Comparison of ENCODE assay signal across 11 cellular contexts in the genomic region with DNA sequence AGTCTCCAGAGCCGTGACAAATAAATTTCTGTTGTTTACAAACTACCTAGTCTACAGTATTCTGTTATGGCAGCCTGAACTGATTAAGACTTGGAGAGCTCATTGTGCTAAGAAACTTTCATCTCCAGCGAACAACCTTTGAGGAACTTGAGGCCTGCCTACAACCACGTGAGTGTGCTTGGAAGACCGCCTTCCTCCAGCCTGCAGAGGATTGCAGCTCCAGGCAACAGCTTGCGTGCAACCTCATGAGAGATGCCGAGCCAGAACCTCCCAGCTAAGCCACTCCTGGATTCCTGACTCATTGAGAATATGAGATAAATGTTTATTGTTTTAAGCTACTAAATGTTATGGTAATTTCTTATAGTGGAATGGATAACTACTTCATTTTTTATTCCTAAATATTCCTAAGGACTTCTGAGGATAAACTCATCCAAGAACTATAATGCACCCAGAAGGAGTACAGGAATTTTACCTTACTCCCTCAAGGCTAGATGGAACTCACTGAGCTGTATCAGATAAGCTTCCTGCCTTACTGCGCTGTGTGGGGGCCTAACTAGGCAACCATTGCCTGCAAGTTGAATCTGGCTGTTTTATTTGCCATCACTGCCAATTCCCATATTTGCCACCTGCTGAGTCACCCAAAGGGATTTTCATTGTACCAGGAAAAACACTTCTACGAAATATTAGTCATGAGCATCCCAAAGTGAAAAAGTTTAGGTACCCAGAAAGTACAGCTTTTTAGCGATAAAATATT. TPM values are rescaled to one million over a fixed set of nuclear protein-coding genes. Genes with fewer than 3 reads are reported as not detected.
DNase-seq lines count a peak whose midpoint lies in the region; ATAC-seq, FAIRE-seq and TF ChIP-seq lines count a peak whose summit lies in the region.
"Had no signal": no experiment of that assay in that cellular context is flagged by ENCODE, and none has a peak within 500 bp of the region (broad histone marks: within the 10 kb centered on the region; RNA-seq: fewer than 3 reads in every experiment).

No MANE protein-coding gene starts in this region.

- FAIRE-seq in astrocyte (lab: Jason Lieb, UNC), result no peak

- no peak overlapping the region for H3K4me3 Mint-ChIP-seq in astrocyte (ENCODE audit: unreplicated experiment)
- H3K4me3 Mint-ChIP-seq: dendritic cell treated with granulocyte-macrophage colony-stimulating factor and Interleukin-4, amounts not matched to agents 40 ng/mL and 50 ng/mL, for 4 days had no signal

- no peak for TF ChIP-seq CTCF in astrocyte (IDR thresholded peaks at IDR 0.05; ENCODE audit: insufficient read depth, low read depth, low read length)

- H3K27me3 ChIP-seq in astrocyte (ENCODE audit: insufficient read depth, low read length), result no peaks in the 10 kb centered on the region
- H3K27me3 ChIP-seq in right cardiac atrium (ENCODE audit: control insufficient read depth, insufficient read depth), result no peaks in the 10 kb centered on the region
- H3K27me3 ChIP-seq: ovary had no signal

- peak overlapping the region; percentile 31 for H3K27ac Mint-ChIP-seq in astrocyte (ENCODE audit: unreplicated experiment)
- H3K27ac Mint-ChIP-seq: dendritic cell treated with granulocyte-macrophage colony-stimulating factor and Interleukin-4, amounts not matched to agents 40 ng/mL and 50 ng/mL, for 4 days had no signal

- no peaks in the 10 kb centered on the region for H3K36me3 Mint-ChIP-seq in astrocyte (ENCODE audit: low read depth, unreplicated experiment)

- H3K9me3 ChIP-seq in astrocyte (ENCODE audit: insufficient read depth, low read depth, low read length) (no peaks in the 10 kb centered on the region), right cardiac atrium (ENCODE audit: control insufficient read depth, low read length) (no peaks in the 10 kb centered on the region)
- H3K9me3 ChIP-seq: ovary had no signal

- H3K9ac ChIP-seq in astrocyte (ENCODE audit: low read length), result no peak overlapping the region

- H3K4me1 ChIP-seq in astrocyte (ENCODE audit: insufficient read depth, low read length) (peaks cover 7% of the 10 kb centered on the region), right cardiac atrium (ENCODE audit: control insufficient read depth, insufficient read depth, low read length) (no peaks in the 10 kb centered on the region)

- WGBS in right cardiac atrium, result 68% methylated on average over 9 of the region's 9 CpGs

- ATAC-seq in right cardiac atrium (peak; percentile 80 to 87), HG03439 (IDR thresholded peaks at IDR 0.05; ENCODE audit: unreplicated experiment) (no peak), GM21723 (IDR thresholded peaks at IDR 0.05; ENCODE audit: unreplicated experiment) (no peak)

- H4K20me1 ChIP-seq in astrocyte (ENCODE audit: insufficient read depth, low read length), result no peaks in the 10 kb centered on the region

- H3K4me1 Mint-ChIP-seq in astrocyte (ENCODE audit: low read depth, unreplicated experiment), result no peaks in the 10 kb centered on the region

- H3K27ac ChIP-seq in astrocyte (ENCODE audit: low read depth, low read length) (peak overlapping the region; percentile 68), right cardiac atrium (ENCODE audit: low read length) (no peak overlapping the region)
- H3K27ac ChIP-seq: ovary had no signal

- H3K4me3 ChIP-seq in astrocyte (ENCODE audit: insufficient read depth, low read depth, low read length), result no peak overlapping the region
- no peak overlapping the region for H3K4me3 ChIP-seq in right cardiac atrium (ENCODE audit: low read length)
- no peak overlapping the region for H3K4me3 ChIP-seq in skeletal muscle cell (ENCODE audit: low read depth, low read length)
- H3K4me3 ChIP-seq: ovary had no signal

- no peaks in the 10 kb centered on the region for H3K36me3 ChIP-seq in astrocyte (ENCODE audit: insufficient read depth, low read length)
- H3K36me3 ChIP-seq: ovary had no signal

- DNase-seq in GM04504 (ENCODE audit: low read depth), result peak; percentile 78
- peak; percentile 96 for DNase-seq in astrocyte (ENCODE audit: low read depth)
- peak; percentile 68 to 83 (median 72) for DNase-seq in right cardiac atrium
- DNase-seq in skeletal muscle cell (ENCODE audit: low read depth), result peak; percentile 89
- DNase-seq in SW 1271 (lab: John Stamatoyannopoulos, UW), result no peak
- DNase-seq in RPMI8226, result no peak
- DNase-seq: NCI-H1436 had no signal

- no peaks in the 10 kb centered on the region for H3K79me2 ChIP-seq in astrocyte (ENCODE audit: insufficient read depth, low read length)

- no peak overlapping the region for H2AFZ ChIP-seq in astrocyte (ENCODE audit: low read depth, low read length)

- H3K9me3 Mint-ChIP-seq in astrocyte (ENCODE audit: unreplicated experiment), result no peaks in the 10 kb centered on the region
- H3K9me3 Mint-ChIP-seq: dendritic cell treated with granulocyte-macrophage colony-stimulating factor and Interleukin-4, amounts not matched to agents 40 ng/mL and 50 ng/mL, for 4 days had no signal

- intact Hi-C loops in right cardiac atrium (cut with DNase I), result loop anchor here in 1 of 4 donors (10.0 kb wide), 1 partner anchor 340 kb away; no protein-coding TSS in a partner anchor

- peaks cover 7% of the 10 kb centered on the region for H3K27me3 Mint-ChIP-seq in astrocyte (ENCODE audit: low read depth, unreplicated experiment)

- peak overlapping the region; percentile 40 for H3K4me2 ChIP-seq in astrocyte (ENCODE audit: low read length)

RNA-seq across cellular contexts. Expression of a gene that starts 17.6 kb away (rescaled TPM):
- total RNA-seq in astrocyte, result not detected in 2 replicates
- under 1 TPM in 1 of 4 donors, not detected in 3; 0.28 TPM for total RNA-seq in right cardiac atrium
- 0.14 TPM for polyA plus RNA-seq in right cardiac atrium

RNA-seq across cellular contexts. Expression of a gene that starts 42.2 kb away (rescaled TPM):
- 44.7 and 49.5 TPM in 2 replicates for total RNA-seq in astrocyte
- total RNA-seq in right cardiac atrium, result 10 to 100 TPM; 25.2 to 29.6 (median 28.2) TPM
- polyA plus RNA-seq in right cardiac atrium, result 12.7 TPM

RNA-seq across cellular contexts. Expression of a gene that starts 42.3 kb away (rescaled TPM):
- 86.2 and 86.5 TPM in 2 replicates for total RNA-seq in astrocyte
- total RNA-seq in right cardiac atrium, result 10 to 100 TPM; 65.0 to 75.9 (median 66.1) TPM
- polyA plus RNA-seq in right cardiac atrium, result 48.5 TPM

Comparison
In these comparisons a context has a peak if more than half of its experiments do, and no peak if none do; other contexts are left out.
1. DNase-seq: peak in GM04504 (single experiment), astrocyte (single experiment), right cardiac atrium (3 of 3) and skeletal muscle cell (single experiment); none in SW 1271 (0 of 2) and RPMI8226 (single experiment).
2. ATAC-seq: peak in right cardiac atrium (2 of 2); none in HG03439 (single experiment) and GM21723 (single experiment).